Comparison of ENCODE assay signal across 21 cellular contexts in genomic region chr16:74888888-74889287, GRCh38.
DNase-seq lines count a peak whose midpoint lies in the region; ATAC-seq and TF ChIP-seq lines count a peak whose summit lies in the region.
"Had no signal": no experiment of that assay in that cellular context is flagged by ENCODE, and none has a peak within 500 bp of the region (broad histone marks: within the 10 kb centered on the region; RNA-seq: fewer than 3 reads in every experiment).

No MANE protein-coding gene starts in this region.

- peaks cover 4% of the 10 kb centered on the region for H3K4me1 ChIP-seq in effector memory CD4-positive, alpha-beta T cell (ENCODE audit: control insufficient read depth, insufficient read depth, low read length, poor library complexity, severe bottlenecking)
- H3K4me1 ChIP-seq in thymus (ENCODE audit: control insufficient read depth, insufficient read depth, low read length) (no peaks in the 10 kb centered on the region), transverse colon (no peaks in the 10 kb centered on the region), OCI-LY7 (ENCODE audit: insufficient read depth, low read length, poor library complexity, severe bottlenecking) (no peaks in the 10 kb centered on the region)

- no peak overlapping the region for H3K4me2 ChIP-seq in OCI-LY7 (ENCODE audit: low read length)

- no peaks in the 10 kb centered on the region for H3K9me3 ChIP-seq in effector memory CD4-positive, alpha-beta T cell (ENCODE audit: control insufficient read depth, low read length)
- no peaks in the 10 kb centered on the region for H3K9me3 ChIP-seq in thymus (ENCODE audit: control insufficient read depth)
- no peaks in the 10 kb centered on the region for H3K9me3 ChIP-seq in transverse colon
- H3K9me3 ChIP-seq in OCI-LY7 (ENCODE audit: low read length): no peaks in the 10 kb centered on the region
- H3K9me3 ChIP-seq: MG63 had no signal

- TF ChIP-seq CTCF in activated CD8-positive, alpha-beta T cell treated with anti-CD3 and anti-CD28 coated beads for 36 hours (IDR thresholded peaks at IDR 0.05): no peak
- no peak for TF ChIP-seq CTCF in transverse colon (IDR thresholded peaks at IDR 0.05)
- TF ChIP-seq CTCF in OCI-LY7 (conservative IDR thresholded peaks at IDR 0.05; ENCODE audit: low read length): no peak

- H3K79me2 ChIP-seq in OCI-LY7 (ENCODE audit: insufficient read depth, low read depth, low read length): no peaks in the 10 kb centered on the region

- H3K4me3 Mint-ChIP-seq in activated CD8-positive, alpha-beta T cell treated with anti-CD3 and anti-CD28 coated beads for 36 hours: no peak overlapping the region
- no peak overlapping the region for H3K4me3 Mint-ChIP-seq in activated CD8-positive, alpha-beta T cell treated with anti-CD3 and anti-CD28 coated beads, Interleukin-2, amount 10 ng/mL, durations not matched to agents 7 days and 5 days
- H3K4me3 Mint-ChIP-seq in T-cell: peak overlapping the region in 1 of 3 donors; percentile 17

- in situ Hi-C loops in transverse colon (cut with MboI; ENCODE audit: low pct_ligation_motif_present in 1 of 4, low pct_unique_long_range_greater_than_20kb in 1 of 4, low sequenced_read_pairs in 3 of 4) (no loop called here), KBM-7 (cut with MboI; ENCODE audit: low pct_unique_long_range_greater_than_20kb, low sequenced_read_pairs) (no loop called here)

- CTCF ChIA-PET in activated CD8-positive, alpha-beta T cell treated with anti-CD3 and anti-CD28 coated beads for 36 hours (lab: Charles Lee): no interaction called here
- CTCF ChIA-PET in activated CD8-positive, alpha-beta T cell treated with anti-CD3 and anti-CD28 coated beads, Interleukin-2, amount 10 ng/mL, durations not matched to agents 7 days and 5 days (lab: Charles Lee): no interaction called here
- CTCF ChIA-PET in T-cell (lab: Charles Lee): interaction anchor here in 1 of 2 donors (0.6 kb wide), 1 partner anchor 24 kb away, joined by 3 read pairs; no protein-coding TSS in a partner anchor
- CTCF ChIA-PET in OCI-LY7 (lab: Charles Lee; ENCODE audit: unreplicated experiment): no interaction called here

- H3K27me3 ChIP-seq in effector memory CD4-positive, alpha-beta T cell (replicated peaks; ENCODE audit: control insufficient read depth, insufficient read depth, low read length, poor library complexity, severe bottlenecking): no peaks in the 10 kb centered on the region
- no peaks in the 10 kb centered on the region for H3K27me3 ChIP-seq in thymus (ENCODE audit: control insufficient read depth, insufficient read depth)
- H3K27me3 ChIP-seq in transverse colon: no peaks in the 10 kb centered on the region
- H3K27me3 ChIP-seq: MG63 had no signal

- peaks cover 23% of the 10 kb centered on the region for H3K36me3 ChIP-seq in effector memory CD4-positive, alpha-beta T cell (ENCODE audit: control insufficient read depth, insufficient read depth, low read length)
- H3K36me3 ChIP-seq in thymus (ENCODE audit: control insufficient read depth, insufficient read depth) (peaks cover 62% of the 10 kb centered on the region), transverse colon (peaks cover 0 to 77% (median 14%) of the 10 kb centered on the region in 4 donors), OCI-LY7 (ENCODE audit: insufficient read depth, low read length) (peaks cover 80% of the 10 kb centered on the region)
- H3K36me3 ChIP-seq: MG63 had no signal

- no peaks in the 10 kb centered on the region for H4K20me1 ChIP-seq in OCI-LY7 (ENCODE audit: insufficient read depth, low read length)

- TF ChIP-seq EP300 in transverse colon (IDR thresholded peaks at IDR 0.05; ENCODE audit: low read depth): no peak

- POLR2A ChIA-PET in activated CD8-positive, alpha-beta T cell treated with anti-CD3 and anti-CD28 coated beads for 36 hours (lab: Charles Lee): no interaction called here
- POLR2A ChIA-PET in activated CD8-positive, alpha-beta T cell treated with anti-CD3 and anti-CD28 coated beads, Interleukin-2, amount 10 ng/mL, durations not matched to agents 7 days and 5 days (lab: Charles Lee): interaction anchor here (0.5 kb wide), 1 partner anchor 241 kb away, joined by 3 read pairs; no protein-coding TSS in a partner anchor
- POLR2A ChIA-PET in T-cell (lab: Charles Lee) (no interaction called here), OCI-LY7 (lab: Charles Lee) (interaction anchor here (0.8 to 1.0 kb wide), 2 partner anchors 8 to 96 kb away, joined by 3 to 5 read pairs; partner anchors contain the start of gene WDR59)

- peak overlapping the region; percentile 49 for H3K27ac ChIP-seq in effector memory CD4-positive, alpha-beta T cell (ENCODE audit: insufficient read depth, low read length, poor library complexity, severe bottlenecking)
- peak overlapping the region; percentile 11 for H3K27ac ChIP-seq in thymus (ENCODE audit: low read depth)
- no peak overlapping the region for H3K27ac ChIP-seq in transverse colon
- H3K27ac ChIP-seq in OCI-LY7 (ENCODE audit: low read depth, low read length, poor library complexity, severe bottlenecking): no peak overlapping the region
- H3K27ac ChIP-seq: C4-2B had no signal

- no peak overlapping the region for H2AFZ ChIP-seq in OCI-LY7 (ENCODE audit: low read length)

- H3K36me3 Mint-ChIP-seq in activated CD8-positive, alpha-beta T cell treated with anti-CD3 and anti-CD28 coated beads for 36 hours (ENCODE audit: low read depth): peaks cover 56% of the 10 kb centered on the region
- H3K36me3 Mint-ChIP-seq in activated CD8-positive, alpha-beta T cell treated with anti-CD3 and anti-CD28 coated beads, Interleukin-2, amount 10 ng/mL, durations not matched to agents 7 days and 5 days (ENCODE audit: low read depth): peaks cover 57% of the 10 kb centered on the region
- peaks cover 77% of the 10 kb centered on the region for H3K36me3 Mint-ChIP-seq in T-cell

- BruUV-seq in OCI-LY7 (replicated peaks; lab: Mats Ljungman, UMichigan): no TSS peak

- DNase-seq in activated CD8-positive, alpha-beta T cell treated with anti-CD3 and anti-CD28 coated beads for 36 hours: no peak
- no peak for DNase-seq in activated CD8-positive, alpha-beta T cell treated with anti-CD3 and anti-CD28 coated beads, Interleukin-2, amount 10 ng/mL, durations not matched to agents 7 days and 5 days
- DNase-seq in T-cell (no peak), transverse colon (no peak), KBM-7 (no peak), OCI-LY7 (ENCODE audit: low spot score) (no peak)
- peak in 1 of 3 donors; percentile 8 for DNase-seq in effector memory CD4-positive, alpha-beta T cell
- DNase-seq: AML-193, COR-L47, DMS 273 treated with DMSO at 0.1 percent for 48 hours, DMS79 treated with DMSO at 0.1 percent for 48 hours, Kasumi-1, MG63, NCI-H1417, NCI-H1694 treated with DMSO at 0.1 percent for 48 hours, NCI-H2081 treated with DMSO at 0.1 percent for 48 hours, NCI-H2171 treated with DMSO at 0.1 percent for 48 hours, NCI-H524 treated with DMSO at 0.1 percent for 48 hours, Right ventricle myocardium superior had no signal

- no peaks in the 10 kb centered on the region for H3K9me3 Mint-ChIP-seq in activated CD8-positive, alpha-beta T cell treated with anti-CD3 and anti-CD28 coated beads for 36 hours
- H3K9me3 Mint-ChIP-seq in activated CD8-positive, alpha-beta T cell treated with anti-CD3 and anti-CD28 coated beads, Interleukin-2, amount 10 ng/mL, durations not matched to agents 7 days and 5 days (ENCODE audit: insufficient read depth): no peaks in the 10 kb centered on the region
- no peaks in the 10 kb centered on the region for H3K9me3 Mint-ChIP-seq in T-cell

- H3K9me2 ChIP-seq in OCI-LY7 (ENCODE audit: insufficient read depth, low read length): no peaks in the 10 kb centered on the region

- no peak overlapping the region for H3K4me3 ChIP-seq in effector memory CD4-positive, alpha-beta T cell (ENCODE audit: insufficient read depth, low read depth, low read length, poor library complexity, severe bottlenecking)
- no peak overlapping the region for H3K4me3 ChIP-seq in thymus (ENCODE audit: low read length)
- no peak overlapping the region for H3K4me3 ChIP-seq in transverse colon
- H3K4me3 ChIP-seq in OCI-LY7 (ENCODE audit: low read depth, low read length, poor library complexity, severe bottlenecking): no peak overlapping the region
- H3K4me3 ChIP-seq: MG63 had no signal

- H3K27ac Mint-ChIP-seq in activated CD8-positive, alpha-beta T cell treated with anti-CD3 and anti-CD28 coated beads for 36 hours: peak overlapping the region; percentile 0
- H3K27ac Mint-ChIP-seq in activated CD8-positive, alpha-beta T cell treated with anti-CD3 and anti-CD28 coated beads, Interleukin-2, amount 10 ng/mL, durations not matched to agents 7 days and 5 days: no peak overlapping the region
- H3K27ac Mint-ChIP-seq in T-cell: peak overlapping the region; percentile 46 to 90

- no peaks in the 10 kb centered on the region for H3K27me3 Mint-ChIP-seq in activated CD8-positive, alpha-beta T cell treated with anti-CD3 and anti-CD28 coated beads for 36 hours
- no peaks in the 10 kb centered on the region for H3K27me3 Mint-ChIP-seq in activated CD8-positive, alpha-beta T cell treated with anti-CD3 and anti-CD28 coated beads, Interleukin-2, amount 10 ng/mL, durations not matched to agents 7 days and 5 days (ENCODE audit: low read depth)
- H3K27me3 Mint-ChIP-seq in T-cell: no peaks in the 10 kb centered on the region

- H3K4me1 Mint-ChIP-seq in activated CD8-positive, alpha-beta T cell treated with anti-CD3 and anti-CD28 coated beads for 36 hours (ENCODE audit: low read depth): no peaks in the 10 kb centered on the region
- H3K4me1 Mint-ChIP-seq in activated CD8-positive, alpha-beta T cell treated with anti-CD3 and anti-CD28 coated beads, Interleukin-2, amount 10 ng/mL, durations not matched to agents 7 days and 5 days (ENCODE audit: low read depth): peaks cover 6% of the 10 kb centered on the region
- H3K4me1 Mint-ChIP-seq in T-cell: peaks cover 0 to 30% (median 14%) of the 10 kb centered on the region in 3 donors

- 95% methylated on average over 6 of the region's 6 CpGs for WGBS in thymus
- 91 to 100% methylated on average over 4 to 6 of the region's 6 CpGs for WGBS in transverse colon (ENCODE audit: low coverage in 1 of 2), 2 donors

- intact Hi-C loops in activated CD8-positive, alpha-beta T cell treated with anti-CD3 and anti-CD28 coated beads for 36 hours (cut with micrococcal nuclease): no loop called here
- intact Hi-C loops in transverse colon (cut with DNase I; ENCODE audit: low total_unique reads) (no loop called here), OCI-LY7 (cut with micrococcal nuclease; ENCODE audit: unreplicated experiment) (no loop called here)

- no peak for ATAC-seq in activated CD8-positive, alpha-beta T cell treated with anti-CD3 and anti-CD28 coated beads for 36 hours
- ATAC-seq in activated CD8-positive, alpha-beta T cell treated with anti-CD3 and anti-CD28 coated beads, Interleukin-2, amount 10 ng/mL, durations not matched to agents 7 days and 5 days: no peak
- ATAC-seq in T-cell (replicated peaks in 1 of 4): peak in 1 of 4 experiments; percentile 37

- no peak for TF ChIP-seq POLR2A in transverse colon (IDR thresholded peaks at IDR 0.05)

Comparison
In these comparisons a context has a peak if more than half of its experiments do, and no peak if none do; other contexts are left out.
1. POLR2A ChIA-PET loops: an anchor here in activated CD8-positive, alpha-beta T cell treated with anti-CD3 and anti-CD28 coated beads, Interleukin-2, amount 10 ng/mL, durations not matched to agents 7 days and 5 days (0.5 kb wide) and OCI-LY7 (0.8 to 1.0 kb wide); none called in activated CD8-positive, alpha-beta T cell treated with anti-CD3 and anti-CD28 coated beads for 36 hours and T-cell.
2. H3K27ac ChIP-seq: peak in effector memory CD4-positive, alpha-beta T cell (single experiment) and thymus (single experiment); none in transverse colon (0 of 4) and OCI-LY7 (single experiment).